Comparison of ENCODE assay signal across 1 cellular context in the genomic region with DNA sequence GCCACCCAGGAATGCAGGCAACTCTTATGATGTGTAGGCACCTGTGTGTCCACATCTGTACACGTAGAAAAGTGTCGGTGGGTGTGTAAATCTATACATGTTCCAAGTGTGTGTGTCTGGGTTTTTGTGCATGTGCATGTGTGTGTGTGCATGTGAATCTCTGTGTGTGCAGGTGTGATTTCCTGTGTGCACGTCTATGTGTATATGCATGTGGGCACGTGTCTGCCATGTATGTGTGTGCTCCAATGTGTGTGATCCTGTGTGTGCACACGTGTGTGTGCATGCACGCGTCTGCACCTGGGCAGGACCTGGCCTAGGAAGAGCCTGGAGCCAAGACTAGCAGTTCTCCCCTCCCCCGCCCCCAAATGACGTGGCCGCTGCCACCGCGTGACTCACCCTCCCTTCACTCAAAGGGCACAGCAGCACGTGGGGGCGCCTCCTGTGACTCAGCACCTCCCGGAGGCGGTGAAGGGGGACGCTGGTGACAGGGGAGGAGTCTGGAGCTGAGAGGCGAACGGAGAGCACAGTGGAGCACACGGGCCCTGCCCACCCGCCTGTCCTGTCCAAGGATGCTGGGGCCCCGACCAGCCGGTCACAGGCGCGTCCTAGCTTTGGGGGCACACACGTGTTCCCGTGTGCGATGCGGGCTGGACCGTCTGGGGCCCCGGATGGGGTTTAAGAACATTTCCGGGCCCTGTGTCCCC.
TF ChIP-seq lines count a peak whose summit lies in the region.

No MANE protein-coding gene starts in this region.

TF ChIP-seq in WTC11, 78 proteins besides CTCF, POLR2A, EP300 and RAD21 (continued from another document and continues in another):
- TF ChIP-seq SMAD3 (CRISPR knock-in tag; IDR thresholded peaks at IDR 0.05; ENCODE audit: borderline replicate concordance): no peak
- TF ChIP-seq RELA (CRISPR knock-in tag; IDR thresholded peaks at IDR 0.05; ENCODE audit: borderline replicate concordance): no peak
- TF ChIP-seq ZNF138 (CRISPR knock-in tag; conservative IDR thresholded peaks at IDR 0.05): no peak
- no peak for TF ChIP-seq AFF4 (CRISPR knock-in tag; IDR thresholded peaks at IDR 0.05; ENCODE audit: borderline replicate concordance)
- TF ChIP-seq ZNF232 (CRISPR knock-in tag; IDR thresholded peaks at IDR 0.05): no peak
- TF ChIP-seq TCF7 (CRISPR knock-in tag; IDR thresholded peaks at IDR 0.05; ENCODE audit: low read depth): no peak
- TF ChIP-seq, protein P1, sequence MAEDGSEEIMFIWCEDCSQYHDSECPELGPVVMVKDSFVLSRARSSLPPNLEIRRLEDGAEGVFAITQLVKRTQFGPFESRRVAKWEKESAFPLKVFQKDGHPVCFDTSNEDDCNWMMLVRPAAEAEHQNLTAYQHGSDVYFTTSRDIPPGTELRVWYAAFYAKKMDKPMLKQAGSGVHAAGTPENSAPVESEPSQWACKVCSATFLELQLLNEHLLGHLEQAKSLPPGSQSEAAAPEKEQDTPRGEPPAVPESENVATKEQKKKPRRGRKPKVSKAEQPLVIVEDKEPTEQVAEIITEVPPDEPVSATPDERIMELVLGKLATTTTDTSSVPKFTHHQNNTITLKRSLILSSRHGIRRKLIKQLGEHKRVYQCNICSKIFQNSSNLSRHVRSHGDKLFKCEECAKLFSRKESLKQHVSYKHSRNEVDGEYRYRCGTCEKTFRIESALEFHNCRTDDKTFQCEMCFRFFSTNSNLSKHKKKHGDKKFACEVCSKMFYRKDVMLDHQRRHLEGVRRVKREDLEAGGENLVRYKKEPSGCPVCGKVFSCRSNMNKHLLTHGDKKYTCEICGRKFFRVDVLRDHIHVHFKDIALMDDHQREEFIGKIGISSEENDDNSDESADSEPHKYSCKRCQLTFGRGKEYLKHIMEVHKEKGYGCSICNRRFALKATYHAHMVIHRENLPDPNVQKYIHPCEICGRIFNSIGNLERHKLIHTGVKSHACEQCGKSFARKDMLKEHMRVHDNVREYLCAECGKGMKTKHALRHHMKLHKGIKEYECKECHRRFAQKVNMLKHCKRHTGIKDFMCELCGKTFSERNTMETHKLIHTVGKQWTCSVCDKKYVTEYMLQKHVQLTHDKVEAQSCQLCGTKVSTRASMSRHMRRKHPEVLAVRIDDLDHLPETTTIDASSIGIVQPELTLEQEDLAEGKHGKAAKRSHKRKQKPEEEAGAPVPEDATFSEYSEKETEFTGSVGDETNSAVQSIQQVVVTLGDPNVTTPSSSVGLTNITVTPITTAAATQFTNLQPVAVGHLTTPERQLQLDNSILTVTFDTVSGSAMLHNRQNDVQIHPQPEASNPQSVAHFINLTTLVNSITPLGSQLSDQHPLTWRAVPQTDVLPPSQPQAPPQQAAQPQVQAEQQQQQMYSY (CRISPR knock-in tag; IDR thresholded peaks at IDR 0.05): no peak
- TF ChIP-seq ZNF281 (CRISPR knock-in tag; IDR thresholded peaks at IDR 0.05): peak; percentile 75; the same call in 1 of the 2 replicates
- TF ChIP-seq, protein P2, sequence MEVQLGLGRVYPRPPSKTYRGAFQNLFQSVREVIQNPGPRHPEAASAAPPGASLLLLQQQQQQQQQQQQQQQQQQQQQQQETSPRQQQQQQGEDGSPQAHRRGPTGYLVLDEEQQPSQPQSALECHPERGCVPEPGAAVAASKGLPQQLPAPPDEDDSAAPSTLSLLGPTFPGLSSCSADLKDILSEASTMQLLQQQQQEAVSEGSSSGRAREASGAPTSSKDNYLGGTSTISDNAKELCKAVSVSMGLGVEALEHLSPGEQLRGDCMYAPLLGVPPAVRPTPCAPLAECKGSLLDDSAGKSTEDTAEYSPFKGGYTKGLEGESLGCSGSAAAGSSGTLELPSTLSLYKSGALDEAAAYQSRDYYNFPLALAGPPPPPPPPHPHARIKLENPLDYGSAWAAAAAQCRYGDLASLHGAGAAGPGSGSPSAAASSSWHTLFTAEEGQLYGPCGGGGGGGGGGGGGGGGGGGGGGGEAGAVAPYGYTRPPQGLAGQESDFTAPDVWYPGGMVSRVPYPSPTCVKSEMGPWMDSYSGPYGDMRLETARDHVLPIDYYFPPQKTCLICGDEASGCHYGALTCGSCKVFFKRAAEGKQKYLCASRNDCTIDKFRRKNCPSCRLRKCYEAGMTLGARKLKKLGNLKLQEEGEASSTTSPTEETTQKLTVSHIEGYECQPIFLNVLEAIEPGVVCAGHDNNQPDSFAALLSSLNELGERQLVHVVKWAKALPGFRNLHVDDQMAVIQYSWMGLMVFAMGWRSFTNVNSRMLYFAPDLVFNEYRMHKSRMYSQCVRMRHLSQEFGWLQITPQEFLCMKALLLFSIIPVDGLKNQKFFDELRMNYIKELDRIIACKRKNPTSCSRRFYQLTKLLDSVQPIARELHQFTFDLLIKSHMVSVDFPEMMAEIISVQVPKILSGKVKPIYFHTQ (CRISPR knock-in tag; IDR thresholded peaks at IDR 0.05): no peak
- no peak for TF ChIP-seq NR3C1 (CRISPR knock-in tag; conservative IDR thresholded peaks at IDR 0.05; ENCODE audit: low read depth)
- TF ChIP-seq, protein P3, sequence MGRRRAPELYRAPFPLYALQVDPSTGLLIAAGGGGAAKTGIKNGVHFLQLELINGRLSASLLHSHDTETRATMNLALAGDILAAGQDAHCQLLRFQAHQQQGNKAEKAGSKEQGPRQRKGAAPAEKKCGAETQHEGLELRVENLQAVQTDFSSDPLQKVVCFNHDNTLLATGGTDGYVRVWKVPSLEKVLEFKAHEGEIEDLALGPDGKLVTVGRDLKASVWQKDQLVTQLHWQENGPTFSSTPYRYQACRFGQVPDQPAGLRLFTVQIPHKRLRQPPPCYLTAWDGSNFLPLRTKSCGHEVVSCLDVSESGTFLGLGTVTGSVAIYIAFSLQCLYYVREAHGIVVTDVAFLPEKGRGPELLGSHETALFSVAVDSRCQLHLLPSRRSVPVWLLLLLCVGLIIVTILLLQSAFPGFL (CRISPR knock-in tag; IDR thresholded peaks at IDR 0.05; ENCODE audit: borderline replicate concordance): no peak
- TF ChIP-seq IRF2 (CRISPR knock-in tag; IDR thresholded peaks at IDR 0.05; ENCODE audit: borderline replicate concordance, low read depth): no peak
- TF ChIP-seq NFYB (CRISPR knock-in tag; conservative IDR thresholded peaks at IDR 0.05; ENCODE audit: low read depth): no peak
- TF ChIP-seq ERG (CRISPR knock-in tag; IDR thresholded peaks at IDR 0.05): no peak
- no peak for TF ChIP-seq ZNF396 (CRISPR knock-in tag; IDR thresholded peaks at IDR 0.05; ENCODE audit: borderline replicate concordance)
- no peak for TF ChIP-seq ATF1 (CRISPR knock-in tag; IDR thresholded peaks at IDR 0.05)
- TF ChIP-seq, protein P4, sequence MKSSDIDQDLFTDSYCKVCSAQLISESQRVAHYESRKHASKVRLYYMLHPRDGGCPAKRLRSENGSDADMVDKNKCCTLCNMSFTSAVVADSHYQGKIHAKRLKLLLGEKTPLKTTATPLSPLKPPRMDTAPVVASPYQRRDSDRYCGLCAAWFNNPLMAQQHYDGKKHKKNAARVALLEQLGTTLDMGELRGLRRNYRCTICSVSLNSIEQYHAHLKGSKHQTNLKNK (CRISPR knock-in tag; IDR thresholded peaks at IDR 0.05): no peak
- TF ChIP-seq MYBL2 (CRISPR knock-in tag; IDR thresholded peaks at IDR 0.05): peak; percentile 57; the same call in 1 of the 2 replicates
- no peak for TF ChIP-seq JAZF1 (CRISPR knock-in tag; IDR thresholded peaks at IDR 0.05)
- 0 out of 2 replicates have a peak, but pooled peaks have one; percentile 40 for TF ChIP-seq SP1 (CRISPR knock-in tag; conservative IDR thresholded peaks at IDR 0.05)
- no peak for TF ChIP-seq PRRX2 (CRISPR knock-in tag; IDR thresholded peaks at IDR 0.05)
- TF ChIP-seq ZBTB43 (CRISPR knock-in tag; IDR thresholded peaks at IDR 0.05): peak; percentile 81; the same call in 1 of the 2 replicates
- TF ChIP-seq GTF2I (CRISPR knock-in tag; conservative IDR thresholded peaks at IDR 0.05): no peak
- peak; percentile 78; the same call in 1 of the 2 replicates for TF ChIP-seq ZNF263 (CRISPR knock-in tag; IDR thresholded peaks at IDR 0.05; ENCODE audit: low read depth)
- TF ChIP-seq TP53 (CRISPR knock-in tag; IDR thresholded peaks at IDR 0.05): no peak
- TF ChIP-seq, protein P5, sequence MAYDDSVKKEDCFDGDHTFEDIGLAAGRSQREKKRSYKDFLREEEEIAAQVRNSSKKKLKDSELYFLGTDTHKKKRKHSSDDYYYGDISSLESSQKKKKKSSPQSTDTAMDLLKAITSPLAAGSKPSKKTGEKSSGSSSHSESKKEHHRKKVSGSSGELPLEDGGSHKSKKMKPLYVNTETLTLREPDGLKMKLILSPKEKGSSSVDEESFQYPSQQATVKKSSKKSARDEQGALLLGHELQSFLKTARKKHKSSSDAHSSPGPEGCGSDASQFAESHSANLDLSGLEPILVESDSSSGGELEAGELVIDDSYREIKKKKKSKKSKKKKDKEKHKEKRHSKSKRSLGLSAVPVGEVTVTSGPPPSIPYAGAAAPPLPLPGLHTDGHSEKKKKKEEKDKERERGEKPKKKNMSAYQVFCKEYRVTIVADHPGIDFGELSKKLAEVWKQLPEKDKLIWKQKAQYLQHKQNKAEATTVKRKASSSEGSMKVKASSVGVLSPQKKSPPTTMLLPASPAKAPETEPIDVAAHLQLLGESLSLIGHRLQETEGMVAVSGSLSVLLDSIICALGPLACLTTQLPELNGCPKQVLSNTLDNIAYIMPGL (CRISPR knock-in tag; IDR thresholded peaks at IDR 0.05): no peak
- peak; percentile 96 for TF ChIP-seq NFE2L1 (CRISPR knock-in tag; IDR thresholded peaks at IDR 0.05)
- TF ChIP-seq JUN (CRISPR knock-in tag; IDR thresholded peaks at IDR 0.05): peak; percentile 29; the same call in 1 of the 2 replicates
- TF ChIP-seq ZNF425 (CRISPR knock-in tag; conservative IDR thresholded peaks at IDR 0.05): no peak
